ENCODE assay signal across 8 cellular contexts in genomic region chr13:52454459-52454824, GRCh38. TPM values are rescaled to one million over a fixed set of nuclear protein-coding genes. Genes with fewer than 3 reads are reported as not detected.
DNase-seq lines count a peak whose midpoint lies in the region; ATAC-seq and TF ChIP-seq lines count a peak whose summit lies in the region.

No MANE protein-coding gene starts in this region.

- H3K9ac ChIP-seq in iPS-15b (ENCODE audit: low read depth, low read length): no peak overlapping the region

- H3K4me3 Mint-ChIP-seq in activated naive CD4-positive, alpha-beta T cell treated with anti-CD3 and anti-CD28 coated beads, Interleukin-2, amount 10 ng/mL, durations not matched to agents 7 days and 5 days: peak overlapping the region; percentile 76
- peak overlapping the region; percentile 91 for H3K4me3 Mint-ChIP-seq in stimulated activated effector memory CD8-positive, alpha-beta T cell treated with anti-CD3 and anti-CD28 coated beads, Interleukin-12 subunit alpha, Interleukin-12 subunit beta, amount 100 ng/mL, for 72 hours

- no peaks in the 10 kb centered on the region for H3K4me1 ChIP-seq in iPS-15b (ENCODE audit: control insufficient read depth, insufficient read depth, low read length)

- peaks cover 4% of the 10 kb centered on the region for H3K36me3 ChIP-seq in iPS-15b (ENCODE audit: control insufficient read depth, insufficient read depth, low read length)

- peak overlapping the region; percentile 100 for H3K27ac Mint-ChIP-seq in activated naive CD4-positive, alpha-beta T cell treated with anti-CD3 and anti-CD28 coated beads, Interleukin-2, amount 10 ng/mL, durations not matched to agents 7 days and 5 days
- H3K27ac Mint-ChIP-seq in stimulated activated effector memory CD8-positive, alpha-beta T cell treated with anti-CD3 and anti-CD28 coated beads, Interleukin-12 subunit alpha, Interleukin-12 subunit beta, amount 100 ng/mL, for 72 hours: peak overlapping the region; percentile 99

- H3K4me3 ChIP-seq in AG10803 (ENCODE audit: low read length) (peak overlapping the region; percentile 94), iPS-15b (ENCODE audit: low read depth, low read length) (peak overlapping the region; percentile 84)

- H3K36me3 Mint-ChIP-seq in activated naive CD4-positive, alpha-beta T cell treated with anti-CD3 and anti-CD28 coated beads, Interleukin-2, amount 10 ng/mL, durations not matched to agents 7 days and 5 days: peaks cover 25% of the 10 kb centered on the region
- peaks cover 51% of the 10 kb centered on the region for H3K36me3 Mint-ChIP-seq in stimulated activated effector memory CD8-positive, alpha-beta T cell treated with anti-CD3 and anti-CD28 coated beads, Interleukin-12 subunit alpha, Interleukin-12 subunit beta, amount 100 ng/mL, for 72 hours

- peaks cover 13% of the 10 kb centered on the region for H3K27me3 Mint-ChIP-seq in activated naive CD4-positive, alpha-beta T cell treated with anti-CD3 and anti-CD28 coated beads, Interleukin-2, amount 10 ng/mL, durations not matched to agents 7 days and 5 days

- TF ChIP-seq CTCF in AG10803 (conservative IDR thresholded peaks at IDR 0.05; ENCODE audit: low read length) (no peak), GM13977 (IDR thresholded peaks at IDR 0.05; ENCODE audit: extremely low read depth, insufficient read depth, missing control alignments) (no peak)

- H3K27me3 ChIP-seq in iPS-15b (ENCODE audit: control insufficient read depth, insufficient read depth, low read length): no peaks in the 10 kb centered on the region

- CTCF ChIA-PET in activated naive CD4-positive, alpha-beta T cell treated with anti-CD3 and anti-CD28 coated beads, Interleukin-2, amount 10 ng/mL, durations not matched to agents 7 days and 5 days (lab: Charles Lee): no interaction called here

- in situ Hi-C loops in GM13977 (cut with MboI; ENCODE audit: low pct_unique_long_range_greater_than_20kb, low sequenced_read_pairs, unreplicated experiment): no loop called here

- no peaks in the 10 kb centered on the region for H3K9me3 Mint-ChIP-seq in activated naive CD4-positive, alpha-beta T cell treated with anti-CD3 and anti-CD28 coated beads, Interleukin-2, amount 10 ng/mL, durations not matched to agents 7 days and 5 days
- no peaks in the 10 kb centered on the region for H3K9me3 Mint-ChIP-seq in stimulated activated effector memory CD8-positive, alpha-beta T cell treated with anti-CD3 and anti-CD28 coated beads, Interleukin-12 subunit alpha, Interleukin-12 subunit beta, amount 100 ng/mL, for 72 hours

- peaks cover 64% of the 10 kb centered on the region for H3K4me1 Mint-ChIP-seq in activated naive CD4-positive, alpha-beta T cell treated with anti-CD3 and anti-CD28 coated beads, Interleukin-2, amount 10 ng/mL, durations not matched to agents 7 days and 5 days
- H3K4me1 Mint-ChIP-seq in stimulated activated effector memory CD8-positive, alpha-beta T cell treated with anti-CD3 and anti-CD28 coated beads, Interleukin-12 subunit alpha, Interleukin-12 subunit beta, amount 100 ng/mL, for 72 hours: peaks cover 33% of the 10 kb centered on the region

- peak; percentile 34 for ATAC-seq in HG02763 (IDR thresholded peaks at IDR 0.05; ENCODE audit: unreplicated experiment)
- no peak for ATAC-seq in stimulated activated effector memory CD8-positive, alpha-beta T cell treated with anti-CD3 and anti-CD28 coated beads, Interleukin-12 subunit alpha, Interleukin-12 subunit beta, amount 100 ng/mL, for 72 hours

- H3K9me3 ChIP-seq in iPS-15b (ENCODE audit: control insufficient read depth, insufficient read depth, low read length): no peaks in the 10 kb centered on the region

- DNase-seq in AG10803 (ENCODE audit: low read depth): no peak
- DNase-seq in GM13977 (ENCODE audit: low spot score): peak; percentile 60
- peak; percentile 72 for DNase-seq in NCI-H187 treated with DMSO at 0.1 percent for 48 hours (lab: John Stamatoyannopoulos, UW)
- peak; percentile 37 for DNase-seq in activated naive CD4-positive, alpha-beta T cell treated with anti-CD3 and anti-CD28 coated beads, Interleukin-2, amount 10 ng/mL, durations not matched to agents 7 days and 5 days
- no peak for DNase-seq in stimulated activated effector memory CD8-positive, alpha-beta T cell treated with anti-CD3 and anti-CD28 coated beads, Interleukin-12 subunit alpha, Interleukin-12 subunit beta, amount 100 ng/mL, for 72 hours (ENCODE audit: low spot score in 2 of 2)
- DNase-seq in H4 (ENCODE audit: low spot score): no peak

RNA-seq across cellular contexts. Expression of gene CKAP2, which starts 0.8 kb away (rescaled TPM):
- total RNA-seq in H4 (2014; rRNA removed; shearing (Covaris generic)): 27.1 and 32.0 TPM in 2 replicates

RNA-seq across cellular contexts. Expression of gene VPS36, which starts 4.0 kb away (rescaled TPM):
- 17.9 and 26.7 TPM in 2 replicates for total RNA-seq in H4 (2014; rRNA removed; shearing (Covaris generic))

RNA-seq across cellular contexts. Expression of gene THSD1, which starts 48.5 kb away (rescaled TPM):
- total RNA-seq in H4 (2014; rRNA removed; shearing (Covaris generic)): 1.5 and 1.6 TPM in 2 replicates

Comparison
In these comparisons a context has a peak if more than half of its experiments do, and no peak if none do; other contexts are left out.
1. DNase-seq: peak in GM13977 (single experiment), NCI-H187 treated with DMSO at 0.1 percent for 48 hours (single experiment) and activated naive CD4-positive, alpha-beta T cell treated with anti-CD3 and anti-CD28 coated beads, Interleukin-2, amount 10 ng/mL, durations not matched to agents 7 days and 5 days (single experiment); none in AG10803 (single experiment), stimulated activated effector memory CD8-positive, alpha-beta T cell treated with anti-CD3 and anti-CD28 coated beads, Interleukin-12 subunit alpha, Interleukin-12 subunit beta, amount 100 ng/mL, for 72 hours (0 of 2) and H4 (single experiment).